In the genomic region with DNA sequence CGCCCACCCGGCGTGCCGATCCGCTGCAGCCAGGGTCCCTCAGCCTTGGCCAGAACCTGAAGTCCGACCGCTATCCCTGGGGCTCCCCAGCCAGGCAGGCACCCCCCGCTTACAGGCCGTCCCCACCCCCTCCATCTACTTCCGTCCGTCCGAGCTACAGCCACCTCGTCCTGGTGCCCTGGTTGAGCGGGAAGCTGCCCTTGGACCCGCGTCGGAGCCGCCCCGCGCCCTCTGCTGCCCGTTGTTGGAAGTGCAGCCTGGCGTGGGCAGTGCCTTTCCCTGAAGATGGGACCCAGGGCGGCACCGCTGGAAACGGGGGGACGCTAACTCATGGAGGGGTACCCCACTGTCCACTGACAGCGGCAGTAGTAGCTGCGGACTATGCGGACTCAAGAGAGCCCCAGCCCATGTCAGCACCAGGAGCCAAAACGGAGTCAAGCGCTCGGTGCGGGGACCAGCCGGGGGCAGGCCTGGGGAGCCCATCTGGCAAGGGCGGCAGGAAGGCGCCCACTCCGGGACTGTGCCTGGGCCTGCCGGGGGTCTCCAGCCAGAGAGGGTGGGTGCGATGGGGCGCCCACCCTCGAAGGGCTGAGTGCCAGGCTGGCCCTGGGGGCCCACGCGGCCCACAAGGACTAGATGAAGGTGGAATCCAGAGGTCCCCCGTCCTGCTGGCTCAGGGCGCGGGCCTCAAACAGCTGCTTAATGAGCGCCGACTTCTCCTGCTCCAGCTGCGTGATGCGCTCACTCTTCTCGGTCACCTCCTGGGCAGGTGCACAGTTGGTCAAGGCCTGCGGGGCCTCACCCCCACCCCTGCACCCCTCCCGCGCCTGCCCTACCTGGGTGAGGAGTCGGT, we compare ENCODE assay signal across 8 cellular contexts. TPM values are rescaled to one million over a fixed set of nuclear protein-coding genes. Genes with fewer than 3 reads are reported as not detected.
DNase-seq lines count a peak whose midpoint lies in the region; ATAC-seq and TF ChIP-seq lines count a peak whose summit lies in the region.

No MANE protein-coding gene starts in this region.

- H3K4me3 Mint-ChIP-seq in CD4-positive, alpha-beta T cell, result no peak overlapping the region

- H3K4me1 Mint-ChIP-seq in CD4-positive, alpha-beta T cell (ENCODE audit: low read depth), result peaks cover 6% of the 10 kb centered on the region

- no peaks in the 10 kb centered on the region for H3K36me3 Mint-ChIP-seq in CD4-positive, alpha-beta T cell (ENCODE audit: low read depth)

- H3K36me3 ChIP-seq in body of pancreas (replicated peaks in 1 of 2; ENCODE audit: insufficient read depth in 1 of 2, low read depth in 2 of 2), result no peaks in the 10 kb centered on the region

- no peak for TF ChIP-seq POLR2A in body of pancreas (IDR thresholded peaks at IDR 0.05)

- ATAC-seq in CD4-positive, alpha-beta T cell (ENCODE audit: poor library complexity), result no peak
- ATAC-seq in body of pancreas (peak; percentile 76), HG02970 (IDR thresholded peaks at IDR 0.05; ENCODE audit: low FRiP score, unreplicated experiment) (no peak)

- peak; percentile 34 to 72 (median 50) for DNase-seq in CD4-positive, alpha-beta T cell
- peak in 1 of 2 experiments; percentile 49 for DNase-seq in HL-60 (ENCODE audit: low read depth in 1 of 2, low spot score in 1 of 2)
- peak; percentile 18 for DNase-seq in T1000 (lab: John Stamatoyannopoulos, UW)
- DNase-seq in body of pancreas, result peak; percentile 64 to 76 (median 74)
- peak; percentile 78 for DNase-seq in islet precursor cell
- DNase-seq in stimulated activated CD4-positive, alpha-beta T cell treated with anti-CD3 and anti-CD28 coated beads, Interleukin-2, amount 100 ng/mL, for 48 hours, result peak; percentile 75
- DNase-seq in NCI-H524 treated with DMSO at 0.1 percent for 48 hours (lab: John Stamatoyannopoulos, UW), result no peak

- no peak overlapping the region for H3K27ac Mint-ChIP-seq in CD4-positive, alpha-beta T cell

- intact Hi-C loops in CD4-positive, alpha-beta T cell (cut with DNase I, micrococcal nuclease), result loop anchor here (1.0 to 10.0 kb wide), 4 partner anchors 18 to 279 kb away; a partner anchor contains a TSS
- intact Hi-C loops in body of pancreas (cut with DNase I), result loop anchor here (2.0 kb wide), 1 partner anchor 15 kb away; no protein-coding TSS in a partner anchor

- H3K9me3 Mint-ChIP-seq in CD4-positive, alpha-beta T cell, result no peaks in the 10 kb centered on the region

- H3K4me3 ChIP-seq in HL-60 (replicated peaks; ENCODE audit: insufficient read depth, low read length) (no peak overlapping the region), body of pancreas (no peak overlapping the region)

- peak; percentile 84 for TF ChIP-seq CTCF in CD4-positive, alpha-beta T cell (IDR thresholded peaks at IDR 0.05)
- TF ChIP-seq CTCF in HL-60 (IDR thresholded peaks at IDR 0.05; ENCODE audit: insufficient read depth, low read length) (peak; percentile 57), body of pancreas (IDR thresholded peaks at IDR 0.05) (peak; percentile 91 to 97 (median 94))

- POLR2A ChIA-PET in CD4-positive, alpha-beta T cell (lab: Charles Lee), result no interaction called here

- no peaks in the 10 kb centered on the region for H3K27me3 ChIP-seq in CD4-positive, alpha-beta T cell (ENCODE audit: control insufficient read depth, insufficient read depth, low read length)
- H3K27me3 ChIP-seq in HL-60 (ENCODE audit: insufficient read depth, poor library complexity, severe bottlenecking), result no peaks in the 10 kb centered on the region
- H3K27me3 ChIP-seq in body of pancreas, result no peaks in the 10 kb centered on the region

- 41 to 65% methylated on average over 12 to 55 of the region's 55 CpGs for WGBS in body of pancreas, 2 donors

- CTCF ChIA-PET in CD4-positive, alpha-beta T cell (lab: Charles Lee), result interaction anchor here (0.6 to 1.6 kb wide), 10 partner anchors 8 to 277 kb away, joined by 3 to 10 read pairs (median 4); a partner anchor contains a TSS

- no peak overlapping the region for H3K27ac ChIP-seq in CD4-positive, alpha-beta T cell (ENCODE audit: low read depth, low read length)
- H3K27ac ChIP-seq in HL-60 (replicated peaks) (no peak overlapping the region), body of pancreas (no peak overlapping the region)

- H3K27me3 Mint-ChIP-seq in CD4-positive, alpha-beta T cell, result peaks cover 4% of the 10 kb centered on the region

- peaks cover 6% of the 10 kb centered on the region for H3K4me1 ChIP-seq in body of pancreas

- H3K9me3 ChIP-seq in CD4-positive, alpha-beta T cell (ENCODE audit: control insufficient read depth, low read length), result no peaks in the 10 kb centered on the region
- no peaks in the 10 kb centered on the region for H3K9me3 ChIP-seq in body of pancreas

RNA-seq across cellular contexts. Expression of a gene that starts 6.1 kb away (rescaled TPM):
- under 1 TPM; 0.17 to 0.19 TPM for total RNA-seq in CD4-positive, alpha-beta T cell
- total RNA-seq in body of pancreas, result under 1 TPM; 0.66 to 0.78 TPM

RNA-seq across cellular contexts. Expression of a gene that starts 10.4 kb away (rescaled TPM):
- not detected for total RNA-seq in CD4-positive, alpha-beta T cell
- 1 to 10 TPM; 1.3 to 1.6 TPM for total RNA-seq in body of pancreas

RNA-seq across cellular contexts. Expression of a gene that starts 13.1 kb away (rescaled TPM):
- total RNA-seq in CD4-positive, alpha-beta T cell, result 1 to 10 TPM; 6.5 to 6.8 TPM
- total RNA-seq in body of pancreas, result 1 to 10 TPM; 7.8 to 8.2 TPM

RNA-seq across cellular contexts. Expression of a gene that starts 18.3 kb away (rescaled TPM):
- total RNA-seq in CD4-positive, alpha-beta T cell, result 10 to 100 TPM; 15.3 to 16.0 TPM
- 100 to 1,000 TPM in 1 of 2 donors, 10 to 100 TPM in 1; 72.1 to 105 TPM for total RNA-seq in body of pancreas

RNA-seq across cellular contexts. Expression of a gene that starts 22.5 kb away (rescaled TPM):
- total RNA-seq in CD4-positive, alpha-beta T cell, result 10 to 100 TPM; 60.9 to 66.9 TPM
- 10 to 100 TPM; 32.6 to 34.2 TPM for total RNA-seq in body of pancreas
